8 cellular contexts compared by ENCODE assay signal in genomic region chr18:3623769-3624545, GRCh38.
DNase-seq lines count a peak whose midpoint lies in the region; ATAC-seq, FAIRE-seq and TF ChIP-seq lines count a peak whose summit lies in the region.

No MANE protein-coding gene starts in this region.

- no peaks in the 10 kb centered on the region for H3K36me3 ChIP-seq in keratinocyte (ENCODE audit: control insufficient read depth in 2 of 2, extremely low read depth in 1 of 2, insufficient read depth in 2 of 2, low read length in 2 of 2)

- no peak overlapping the region for H2AFZ ChIP-seq in keratinocyte (ENCODE audit: control insufficient read depth, low read length)

- peaks cover 8% of the 10 kb centered on the region for H3K36me3 Mint-ChIP-seq in stimulated activated effector memory CD8-positive, alpha-beta T cell treated with anti-CD3 and anti-CD28 coated beads, Interleukin-12 subunit alpha, Interleukin-12 subunit beta, amount 100 ng/mL, for 72 hours

- H3K9me3 Mint-ChIP-seq in stimulated activated effector memory CD8-positive, alpha-beta T cell treated with anti-CD3 and anti-CD28 coated beads, Interleukin-12 subunit alpha, Interleukin-12 subunit beta, amount 100 ng/mL, for 72 hours = no peaks in the 10 kb centered on the region

- H3K9me1 ChIP-seq in keratinocyte (ENCODE audit: control insufficient read depth, extremely low read depth, insufficient read depth, low read length) = no peaks in the 10 kb centered on the region

- no peaks in the 10 kb centered on the region for H3K9me3 ChIP-seq in keratinocyte (ENCODE audit: control insufficient read depth, low read depth, low read length)

- no peaks in the 10 kb centered on the region for H3K79me2 ChIP-seq in keratinocyte (ENCODE audit: control insufficient read depth, insufficient read depth, low read length)

- dilution Hi-C loops in keratinocyte (cut with MboI; ENCODE audit: extremely low pct_ligation_motif_present, low sequenced_read_pairs) = no loop called here

- H3K4me3 Mint-ChIP-seq in stimulated activated effector memory CD8-positive, alpha-beta T cell treated with anti-CD3 and anti-CD28 coated beads, Interleukin-12 subunit alpha, Interleukin-12 subunit beta, amount 100 ng/mL, for 72 hours = peak overlapping the region; percentile 58

- H3K4me1 ChIP-seq in keratinocyte (ENCODE audit: control insufficient read depth, extremely low read depth, insufficient read depth, low read length) = peaks cover 34% of the 10 kb centered on the region

- H3K4me3 ChIP-seq in keratinocyte (ENCODE audit: control insufficient read depth in 2 of 3, extremely low read depth in 1 of 3, insufficient read depth in 2 of 3, low read depth in 1 of 3, low read length in 3 of 3) = peak overlapping the region; percentile 22 to 62 (median 51)

- peak overlapping the region; percentile 61 for H3K27ac Mint-ChIP-seq in stimulated activated effector memory CD8-positive, alpha-beta T cell treated with anti-CD3 and anti-CD28 coated beads, Interleukin-12 subunit alpha, Interleukin-12 subunit beta, amount 100 ng/mL, for 72 hours

- in situ Hi-C loops in T47D (cut with HindIII; ENCODE audit: low pct_unique_long_range_greater_than_20kb, low sequenced_read_pairs) = no loop called here

- FAIRE-seq in keratinocyte (lab: Jason Lieb, UNC) = peak; percentile 90

- peak overlapping the region; percentile 91 for H3K9ac ChIP-seq in keratinocyte (ENCODE audit: control insufficient read depth, extremely low read depth, insufficient read depth, low read length)

- DNase-seq in ELF-1 (ENCODE audit: low read depth, low spot score) (peak; percentile 96), T47D (ENCODE audit: low read depth in 1 of 2, low spot score in 1 of 2) (peak; percentile 21 to 81), keratinocyte (ENCODE audit: low read depth, low spot score) (peak; percentile 96), NCI-H2196 treated with DMSO at 0.1 percent for 48 hours (lab: John Stamatoyannopoulos, UW; ENCODE audit: unreplicated experiment) (no peak)
- DNase-seq in stimulated activated effector memory CD8-positive, alpha-beta T cell treated with anti-CD3 and anti-CD28 coated beads, Interleukin-12 subunit alpha, Interleukin-12 subunit beta, amount 100 ng/mL, for 72 hours (ENCODE audit: low spot score in 2 of 2) = no peak
- DNase-seq in central memory CD4-positive, alpha-beta T cell = no peak

- H3K27ac ChIP-seq in keratinocyte (ENCODE audit: control insufficient read depth, insufficient read depth, low read length) = peak overlapping the region; percentile 97

- no peaks in the 10 kb centered on the region for H4K20me1 ChIP-seq in keratinocyte (ENCODE audit: control insufficient read depth, extremely low read depth, insufficient read depth, low read length)

- peak overlapping the region; percentile 88 for H3K4me2 ChIP-seq in keratinocyte (ENCODE audit: control insufficient read depth, extremely low read depth, insufficient read depth, low read depth, low read length)

- H3K27me3 ChIP-seq in keratinocyte (ENCODE audit: control insufficient read depth, extremely low read depth, insufficient read depth, low read length) = no peaks in the 10 kb centered on the region

- peak; percentile 53 for ATAC-seq in stimulated activated effector memory CD8-positive, alpha-beta T cell treated with anti-CD3 and anti-CD28 coated beads, Interleukin-12 subunit alpha, Interleukin-12 subunit beta, amount 100 ng/mL, for 72 hours
- ATAC-seq in GM19452 (IDR thresholded peaks at IDR 0.05; ENCODE audit: unreplicated experiment) = no peak

- H3K4me1 Mint-ChIP-seq in stimulated activated effector memory CD8-positive, alpha-beta T cell treated with anti-CD3 and anti-CD28 coated beads, Interleukin-12 subunit alpha, Interleukin-12 subunit beta, amount 100 ng/mL, for 72 hours = peaks cover 28% of the 10 kb centered on the region

- no peak for TF ChIP-seq CTCF in keratinocyte (optimal IDR thresholded peaks at IDR 0.05 in 1 of 3, IDR thresholded peaks at IDR 0.05 in 1 of 3, conservative IDR thresholded peaks at IDR 0.05 in 1 of 3; ENCODE audit: extremely low read depth in 1 of 3, insufficient read depth in 2 of 3, low read length in 3 of 3)

TF ChIP-seq in PFSK-1, 5 proteins besides CTCF, POLR2A, EP300 and RAD21:
- peak; percentile 26; the same call in 1 of the 2 replicates for TF ChIP-seq TAF1 (IDR thresholded peaks at IDR 0.05; ENCODE audit: borderline replicate concordance, insufficient read depth, low read length)
- TF ChIP-seq SIN3A (IDR thresholded peaks at IDR 0.05; ENCODE audit: borderline replicate concordance, insufficient read depth, low read length) = no peak; the same call in 1 of the 2 replicates
- TF ChIP-seq, protein P1, sequence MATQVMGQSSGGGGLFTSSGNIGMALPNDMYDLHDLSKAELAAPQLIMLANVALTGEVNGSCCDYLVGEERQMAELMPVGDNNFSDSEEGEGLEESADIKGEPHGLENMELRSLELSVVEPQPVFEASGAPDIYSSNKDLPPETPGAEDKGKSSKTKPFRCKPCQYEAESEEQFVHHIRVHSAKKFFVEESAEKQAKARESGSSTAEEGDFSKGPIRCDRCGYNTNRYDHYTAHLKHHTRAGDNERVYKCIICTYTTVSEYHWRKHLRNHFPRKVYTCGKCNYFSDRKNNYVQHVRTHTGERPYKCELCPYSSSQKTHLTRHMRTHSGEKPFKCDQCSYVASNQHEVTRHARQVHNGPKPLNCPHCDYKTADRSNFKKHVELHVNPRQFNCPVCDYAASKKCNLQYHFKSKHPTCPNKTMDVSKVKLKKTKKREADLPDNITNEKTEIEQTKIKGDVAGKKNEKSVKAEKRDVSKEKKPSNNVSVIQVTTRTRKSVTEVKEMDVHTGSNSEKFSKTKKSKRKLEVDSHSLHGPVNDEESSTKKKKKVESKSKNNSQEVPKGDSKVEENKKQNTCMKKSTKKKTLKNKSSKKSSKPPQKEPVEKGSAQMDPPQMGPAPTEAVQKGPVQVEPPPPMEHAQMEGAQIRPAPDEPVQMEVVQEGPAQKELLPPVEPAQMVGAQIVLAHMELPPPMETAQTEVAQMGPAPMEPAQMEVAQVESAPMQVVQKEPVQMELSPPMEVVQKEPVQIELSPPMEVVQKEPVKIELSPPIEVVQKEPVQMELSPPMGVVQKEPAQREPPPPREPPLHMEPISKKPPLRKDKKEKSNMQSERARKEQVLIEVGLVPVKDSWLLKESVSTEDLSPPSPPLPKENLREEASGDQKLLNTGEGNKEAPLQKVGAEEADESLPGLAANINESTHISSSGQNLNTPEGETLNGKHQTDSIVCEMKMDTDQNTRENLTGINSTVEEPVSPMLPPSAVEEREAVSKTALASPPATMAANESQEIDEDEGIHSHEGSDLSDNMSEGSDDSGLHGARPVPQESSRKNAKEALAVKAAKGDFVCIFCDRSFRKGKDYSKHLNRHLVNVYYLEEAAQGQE (IDR thresholded peaks at IDR 0.05; ENCODE audit: insufficient read depth in 1 of 2, low read depth in 2 of 2, low read length in 2 of 2) = peak in 1 of 2 experiments; percentile 59; a peak in 1 of 4 replicates
- TF ChIP-seq FOXP2 (optimal IDR thresholded peaks at IDR 0.05; ENCODE audit: borderline replicate concordance, extremely low read depth, extremely low read length, insufficient read depth) = peak; percentile 88

Comparison
In these comparisons a context has a peak if more than half of its experiments do, and no peak if none do; other contexts are left out.
1. DNase-seq: peak in ELF-1 (single experiment), T47D (2 of 2) and keratinocyte (single experiment); none in stimulated activated effector memory CD8-positive, alpha-beta T cell treated with anti-CD3 and anti-CD28 coated beads, Interleukin-12 subunit alpha, Interleukin-12 subunit beta, amount 100 ng/mL, for 72 hours (0 of 2), central memory CD4-positive, alpha-beta T cell (single experiment) and NCI-H2196 treated with DMSO at 0.1 percent for 48 hours (single experiment).